13 cellular contexts compared by ENCODE assay signal in genomic region chr15:69723404-69724097, GRCh38.
DNase-seq lines count a peak whose midpoint lies in the region; ATAC-seq, FAIRE-seq and TF ChIP-seq lines count a peak whose summit lies in the region.
"Had no signal": no experiment of that assay in that cellular context is flagged by ENCODE, and none has a peak within 500 bp of the region (broad histone marks: within the 10 kb centered on the region; RNA-seq: fewer than 3 reads in every experiment).

No MANE protein-coding gene starts in this region.

- H3K36me3 ChIP-seq in brain microvascular endothelial cell (replicated peaks) = no peaks in the 10 kb centered on the region
- H3K36me3 ChIP-seq: ovary, transverse colon had no signal

- H3K27me3 ChIP-seq in brain microvascular endothelial cell (replicated peaks) = no peaks in the 10 kb centered on the region
- H3K27me3 ChIP-seq: ovary, transverse colon had no signal

- in situ Hi-C loops in brain microvascular endothelial cell (cut with HindIII; ENCODE audit: low pct_ligation_motif_present, low sequenced_read_pairs) = no loop called here

- TF ChIP-seq POLR2A in H54 (IDR thresholded peaks at IDR 0.05; ENCODE audit: low read depth, low read length) = no peak

- FAIRE-seq in H54 (lab: Jason Lieb, UNC) = no peak
- FAIRE-seq: endothelial cell of umbilical vein had no signal

- TF ChIP-seq CTCF in brain microvascular endothelial cell (IDR thresholded peaks at IDR 0.05; ENCODE audit: low read depth, low read length, missing control alignments) = peak; percentile 45

- no peak overlapping the region for H3K27ac ChIP-seq in brain microvascular endothelial cell
- H3K27ac ChIP-seq: ovary, transverse colon had no signal

- H3K4me3 ChIP-seq in brain microvascular endothelial cell (ENCODE audit: low read depth, low read length) = no peak overlapping the region
- H3K4me3 ChIP-seq: ovary, transverse colon had no signal

- peak; percentile 1 to 41 for DNase-seq in NCI-H446 (lab: John Stamatoyannopoulos, UW)
- DNase-seq in NCI-H446 treated with DMSO at 0.1 percent for 48 hours (lab: John Stamatoyannopoulos, UW) = no peak
- peak; percentile 33 for DNase-seq in NCI-H1694 (lab: John Stamatoyannopoulos, UW)
- no peak for DNase-seq in brain microvascular endothelial cell
- DNase-seq in retina = peak; percentile 36
- DNase-seq in activated CD8-positive, alpha-beta memory T cell treated with anti-CD3 and anti-CD28 coated beads for 24 hours = no peak
- DNase-seq in H54 (ENCODE audit: insufficient read length, low spot score) = no peak
- DNase-seq: activated CD4-positive, alpha-beta T cell treated with anti-CD3 and anti-CD28 coated beads, Interleukin-2, amount 10 ng/mL, durations not matched to agents 24 days and 14 days; islet precursor cell; ovary; transverse colon had no signal

- ATAC-seq in HG02678 (IDR thresholded peaks at IDR 0.05; ENCODE audit: unreplicated experiment) = no peak

Comparison
In these comparisons a context has a peak if more than half of its experiments do, and no peak if none do; other contexts are left out.
1. DNase-seq: peak in NCI-H446 (2 of 2), NCI-H1694 (single experiment) and retina (single experiment); none in NCI-H446 treated with DMSO at 0.1 percent for 48 hours (single experiment), brain microvascular endothelial cell (single experiment), activated CD8-positive, alpha-beta memory T cell treated with anti-CD3 and anti-CD28 coated beads for 24 hours (single experiment) and H54 (single experiment).